ENCODE assay signal across 8 cellular contexts in genomic region chr1:65812065-65812464, GRCh38. TPM values are rescaled to one million over a fixed set of nuclear protein-coding genes. Genes with fewer than 3 reads are reported as not detected.
A peak's percentile ranks its signal among the peaks of the same experiment; 100 is the strongest.
DNase-seq lines count a peak whose midpoint lies in the region; ATAC-seq, FAIRE-seq and TF ChIP-seq lines count a peak whose summit lies in the region.

No MANE protein-coding gene starts in this region.

- H3K4me1 Mint-ChIP-seq in astrocyte (ENCODE audit: low read depth, unreplicated experiment): peaks cover 27% of the 10 kb centered on the region

- peak overlapping the region; percentile 52 for H3K27ac ChIP-seq in astrocyte (ENCODE audit: low read depth, low read length)
- H3K27ac ChIP-seq in lower lobe of right lung: peak overlapping the region; percentile 33
- H3K27ac ChIP-seq in tibial nerve: peak overlapping the region in 1 of 4 donors; percentile 64

- H3K36me3 ChIP-seq in BJ (ENCODE audit: control insufficient read depth, insufficient read depth, low read length): no peaks in the 10 kb centered on the region
- no peaks in the 10 kb centered on the region for H3K36me3 ChIP-seq in astrocyte (ENCODE audit: insufficient read depth, low read length)
- no peaks in the 10 kb centered on the region for H3K36me3 ChIP-seq in lower lobe of right lung
- H3K36me3 ChIP-seq in tibial nerve: no peaks in the 10 kb centered on the region

- no peak overlapping the region for H3K9ac ChIP-seq in astrocyte (ENCODE audit: low read length)

- no peaks in the 10 kb centered on the region for H3K27me3 Mint-ChIP-seq in astrocyte (ENCODE audit: low read depth, unreplicated experiment)

- WGBS in tibial nerve, 2 donors: 0 to 3% methylated on average over 1 of the region's 1 CpG

- H3K4me2 ChIP-seq in astrocyte (ENCODE audit: low read length): peak overlapping the region; percentile 81

- H3K9me3 Mint-ChIP-seq in astrocyte (ENCODE audit: unreplicated experiment): no peaks in the 10 kb centered on the region

- H2AFZ ChIP-seq in astrocyte (ENCODE audit: low read depth, low read length): no peak overlapping the region

- no peaks in the 10 kb centered on the region for H4K20me1 ChIP-seq in astrocyte (ENCODE audit: insufficient read depth, low read length)

- no peak overlapping the region for H3K4me3 ChIP-seq in BJ (ENCODE audit: low read depth, low read length)
- no peak overlapping the region for H3K4me3 ChIP-seq in astrocyte (ENCODE audit: insufficient read depth, low read depth, low read length)
- H3K4me3 ChIP-seq in lower lobe of right lung: no peak overlapping the region
- H3K4me3 ChIP-seq in tibial nerve: no peak overlapping the region

- FAIRE-seq in astrocyte (lab: Jason Lieb, UNC): peak; percentile 94

- H3K36me3 Mint-ChIP-seq in astrocyte (ENCODE audit: low read depth, unreplicated experiment): no peaks in the 10 kb centered on the region

- H3K4me3 Mint-ChIP-seq in astrocyte (ENCODE audit: unreplicated experiment): peak overlapping the region; percentile 16

- no peaks in the 10 kb centered on the region for H3K27me3 ChIP-seq in BJ (ENCODE audit: control insufficient read depth, insufficient read depth, low read length)
- H3K27me3 ChIP-seq in astrocyte (ENCODE audit: insufficient read depth, low read length): no peaks in the 10 kb centered on the region
- no peaks in the 10 kb centered on the region for H3K27me3 ChIP-seq in lower lobe of right lung (ENCODE audit: low read depth)
- no peaks in the 10 kb centered on the region for H3K27me3 ChIP-seq in tibial nerve

- TF ChIP-seq CTCF in BJ (IDR thresholded peaks at IDR 0.05; ENCODE audit: insufficient read depth, low read depth, low read length): no peak
- no peak for TF ChIP-seq CTCF in astrocyte (IDR thresholded peaks at IDR 0.05; ENCODE audit: insufficient read depth, low read depth, low read length)
- TF ChIP-seq CTCF in lower lobe of right lung (IDR thresholded peaks at IDR 0.05): no peak
- no peak for TF ChIP-seq CTCF in tibial nerve (IDR thresholded peaks at IDR 0.05)

- intact Hi-C loops in lower lobe of right lung (cut with DNase I): no loop called here

- H3K9me3 ChIP-seq in astrocyte (ENCODE audit: insufficient read depth, low read depth, low read length) (no peaks in the 10 kb centered on the region), lower lobe of right lung (no peaks in the 10 kb centered on the region), tibial nerve (no peaks in the 10 kb centered on the region)

- DNase-seq in BJ (ENCODE audit: low read depth): peak; percentile 59
- DNase-seq in OCI-M1 (lab: John Stamatoyannopoulos, UW): peak; percentile 92
- peak; percentile 89 for DNase-seq in astrocyte (ENCODE audit: low read depth)
- no peak for DNase-seq in lower lobe of right lung
- peak in 1 of 2 donors; percentile 16 for DNase-seq in tibial nerve (ENCODE audit: low spot score in 2 of 2)
- no peak for DNase-seq in activated gamma-delta T cell (lab: John Stamatoyannopoulos, UW)

- POLR2A ChIA-PET in BJ (lab: Charles Lee): no interaction called here

- ATAC-seq in GM19043 (IDR thresholded peaks at IDR 0.05; ENCODE audit: low read depth, unreplicated experiment) (peak; percentile 98), HG03097 (IDR thresholded peaks at IDR 0.05; ENCODE audit: low FRiP score, unreplicated experiment) (peak; percentile 100), lower lobe of right lung (peak; percentile 87 to 89)

- TF ChIP-seq EP300 in tibial nerve (IDR thresholded peaks at IDR 0.05): peak; percentile 67 to 80

- H3K27ac Mint-ChIP-seq in astrocyte (ENCODE audit: unreplicated experiment): peak overlapping the region; percentile 84

- H3K4me1 ChIP-seq in astrocyte (ENCODE audit: insufficient read depth, low read length): peaks cover 12% of the 10 kb centered on the region
- peaks cover 8% of the 10 kb centered on the region for H3K4me1 ChIP-seq in lower lobe of right lung
- H3K4me1 ChIP-seq in tibial nerve: peaks cover 0 to 5% (median 2%) of the 10 kb centered on the region in 4 donors

- no peaks in the 10 kb centered on the region for H3K79me2 ChIP-seq in astrocyte (ENCODE audit: insufficient read depth, low read length)

- no peak for TF ChIP-seq POLR2A in tibial nerve (IDR thresholded peaks at IDR 0.05)

- CTCF ChIA-PET in BJ (lab: Yijun Ruan, JAX): interaction anchor here (0.6 kb wide), 1 partner anchor 27 kb away, joined by 3 read pairs; no protein-coding TSS in a partner anchor

RNA-seq across cellular contexts. Expression of gene PDE4B, which starts 19.4 kb away (rescaled TPM):
- polyA plus RNA-seq in BJ (2011; rRNA removed): 20.6 and 29.4 TPM in 2 replicates
- polyA minus RNA-seq in BJ (2011; rRNA and poly(A)+ RNA removed): 25.9 and 30.2 TPM in 2 replicates
- 7.6 and 8.2 TPM in 2 replicates for total RNA-seq in astrocyte
- total RNA-seq in lower lobe of right lung: 26.9 TPM
- 10 to 100 TPM in 2 of 4 donors, 1 to 10 TPM in 2; 5.2 to 16.6 (median 9.6) TPM for total RNA-seq in tibial nerve

Comparison
In these comparisons a context has a peak if more than half of its experiments do, and no peak if none do; other contexts are left out.
1. DNase-seq: peak in BJ (single experiment), OCI-M1 (single experiment) and astrocyte (single experiment); none in lower lobe of right lung (single experiment) and activated gamma-delta T cell (single experiment).
2. Peak in every context shown above with its lines, with median percentiles within 50 percentile points of each other: ATAC-seq.